8 cellular contexts compared by ENCODE assay signal in genomic region chr4:65670331-65671031, GRCh38. TPM values are rescaled to one million over a fixed set of nuclear protein-coding genes. Genes with fewer than 3 reads are reported as not detected.
DNase-seq lines count a peak whose midpoint lies in the region; ATAC-seq, FAIRE-seq and TF ChIP-seq lines count a peak whose summit lies in the region.

EPHA5 (minus strand) TSS chr4:65670489; CDS start chr4:65669742, 747 bp downstream.

- H3K4me1 ChIP-seq in mesendoderm (ENCODE audit: control insufficient read depth, low read depth, low read length) (peaks cover 5% of the 10 kb centered on the region), urinary bladder (ENCODE audit: insufficient read depth) (no peaks in the 10 kb centered on the region)

- H4K5ac ChIP-seq in mesendoderm (ENCODE audit: low read length) = no peak within 1 kb of the TSS

- H3K27me3 ChIP-seq in mesendoderm (ENCODE audit: insufficient read depth, low read length, poor library complexity) = peaks cover 18% of the 10 kb centered on the region

- H4K8ac ChIP-seq in mesendoderm (ENCODE audit: low read depth, low read length) = no peak within 1 kb of the TSS

- H3K4me2 ChIP-seq in mesendoderm (ENCODE audit: low read length) = peak within 1 kb of the TSS; percentile 88

- H2AK5ac ChIP-seq in mesendoderm (ENCODE audit: low read length) = no peak within 1 kb of the TSS

- peak within 1 kb of the TSS; percentile 75 for H3K56ac ChIP-seq in mesendoderm (ENCODE audit: low read length)

- H2BK15ac ChIP-seq in mesendoderm (replicated peaks; ENCODE audit: low read depth) = no peak within 1 kb of the TSS

- H3K9ac ChIP-seq in SK-N-MC (ENCODE audit: insufficient read length) (peak within 1 kb of the TSS; percentile 59), mesendoderm (ENCODE audit: low read length) (peak within 1 kb of the TSS; percentile 47)

- no peak within 1 kb of the TSS for H2BK120ac ChIP-seq in mesendoderm (ENCODE audit: low read depth, low read length)

- peak; percentile 3 for TF ChIP-seq CTCF in epithelial cell of proximal tubule (conservative IDR thresholded peaks at IDR 0.05; ENCODE audit: low read depth, low read length)
- TF ChIP-seq CTCF in D721Med (IDR thresholded peaks at IDR 0.05; ENCODE audit: insufficient read depth, missing control alignments) = no peak

- no peaks in the 10 kb centered on the region for H3K79me1 ChIP-seq in mesendoderm (ENCODE audit: low read length)

- H3K18ac ChIP-seq in mesendoderm (ENCODE audit: low read length) = peak within 1 kb of the TSS; percentile 3

- peak; percentile 65 for DNase-seq in EH (ENCODE audit: low read depth)
- peak; percentile 80 for DNase-seq in HuH-7.5 (ENCODE audit: low spot score)
- no peak for DNase-seq in SK-N-MC (ENCODE audit: low read depth, low spot score)
- DNase-seq in epithelial cell of proximal tubule (ENCODE audit: low read depth) = no peak
- peak; percentile 93 for DNase-seq in mesendoderm
- DNase-seq in D721Med (ENCODE audit: insufficient read length, low spot score) = no peak

- H3K4ac ChIP-seq in mesendoderm (ENCODE audit: low read depth, low read length) = no peak within 1 kb of the TSS

- H3K36me3 ChIP-seq in SK-N-MC (ENCODE audit: insufficient read depth, low read length) (no peaks in the 10 kb centered on the region), mesendoderm (ENCODE audit: control insufficient read depth, insufficient read depth, low read length) (no peaks in the 10 kb centered on the region), urinary bladder (ENCODE audit: insufficient read depth) (no peaks in the 10 kb centered on the region)

- FAIRE-seq in D721Med (lab: Jason Lieb, UNC) = no peak

- H3K79me2 ChIP-seq in mesendoderm (ENCODE audit: control insufficient read depth, insufficient read depth, low read length) = no peaks in the 10 kb centered on the region

- no peak within 1 kb of the TSS for H3K23ac ChIP-seq in mesendoderm (ENCODE audit: low read length)

- H3K27ac ChIP-seq in SK-N-MC (no peak within 1 kb of the TSS; the same call in 1 of the 2 replicates), mesendoderm (ENCODE audit: low read depth, low read length) (no peak within 1 kb of the TSS), urinary bladder (ENCODE audit: low read depth) (peak within 1 kb of the TSS; percentile 25)

- no peaks in the 10 kb centered on the region for H3K9me3 ChIP-seq in SK-N-MC (ENCODE audit: low read depth, low read length)

- no peak within 1 kb of the TSS for H2BK5ac ChIP-seq in mesendoderm (ENCODE audit: low read length)

- no peak for ATAC-seq in HG02852 (IDR thresholded peaks at IDR 0.05; ENCODE audit: unreplicated experiment)

- peak within 1 kb of the TSS; percentile 80 for H3K4me3 ChIP-seq in SK-N-MC
- peak within 1 kb of the TSS; percentile 49 for H3K4me3 ChIP-seq in epithelial cell of proximal tubule (ENCODE audit: low read depth, low read length)
- H3K4me3 ChIP-seq in mesendoderm (ENCODE audit: low read length) = peak within 1 kb of the TSS; percentile 35
- H3K4me3 ChIP-seq in urinary bladder (ENCODE audit: low read depth, low read length) = peak within 1 kb of the TSS; percentile 52

- no CpG with 5 or more reads among the region's 51 CpGs for WGBS in mesendoderm (ENCODE audit: extremely low coverage, insufficient coverage, low lambda C conversion rate)
- WGBS in urinary bladder = under 1% methylated on average over 51 of the region's 51 CpGs

RNA-seq across cellular contexts. Expression of gene EPHA5, which starts in this region (rescaled TPM):
- 0.29 and 0.86 TPM in 2 replicates for total RNA-seq in epithelial cell of proximal tubule
- 0.03 TPM for polyA plus RNA-seq in mesendoderm (2013, experiment 1 of 2)
- polyA plus RNA-seq in mesendoderm (2013, experiment 2 of 2) = 0.01 TPM
- 4.1 TPM for total RNA-seq in urinary bladder
- polyA plus RNA-seq in urinary bladder = 0.35 TPM

Comparison
In these comparisons a context has a peak if more than half of its experiments do, and no peak if none do; other contexts are left out.
1. DNase-seq: peak in EH (single experiment), HuH-7.5 (single experiment) and mesendoderm (single experiment); none in SK-N-MC (single experiment), epithelial cell of proximal tubule (single experiment) and D721Med (single experiment).
2. Peak in every context shown above with its lines, with median percentiles within 50 percentile points of each other: H3K4me3 ChIP-seq.